ENCODE assay signal across 34 cellular contexts in genomic region chr15:100521907-100522306, GRCh38. TPM values are rescaled to one million over a fixed set of nuclear protein-coding genes. Genes with fewer than 3 reads are reported as not detected.
"Had no signal": no experiment of that assay in that cellular context is flagged by ENCODE, and none has a peak within 500 bp of the region (broad histone marks: within the 10 kb centered on the region; RNA-seq: fewer than 3 reads in every experiment).

No MANE protein-coding gene starts in this region.

- H3K36me3 Mint-ChIP-seq: activated CD4-positive, alpha-beta memory T cell treated with anti-CD3 and anti-CD28 coated beads for 36 hours; activated naive CD4-positive, alpha-beta T cell treated with anti-CD3 and anti-CD28 coated beads, Interleukin-2, amount 50 U/mL, for 72 hours had no signal

- H3K9me3 Mint-ChIP-seq: activated naive CD4-positive, alpha-beta T cell treated with anti-CD3 and anti-CD28 coated beads, Interleukin-2, amount 50 U/mL, for 72 hours; activated naive CD8-positive, alpha-beta T cell treated with anti-CD3 and anti-CD28 coated beads for 36 hours; activated T-cell treated with anti-CD3 and anti-CD28 coated beads, Interleukin-2, amount 50 U/mL, for 72 hours; activated T-helper 17 cell treated with anti-CD3 and anti-CD28 coated beads, Interleukin-2, amount 50 U/mL, for 72 hours had no signal

- H3K9me3 ChIP-seq: adrenal gland, body of pancreas, breast epithelium had no signal

- ATAC-seq: activated CD8-positive, alpha-beta T cell treated with anti-CD3 and anti-CD28 coated beads for 36 hours; activated naive CD4-positive, alpha-beta T cell treated with anti-CD3 and anti-CD28 coated beads, Interleukin-2, amount 50 U/mL, for 72 hours; activated T-cell treated with anti-CD3 and anti-CD28 coated beads, Interleukin-2, amount 50 U/mL, for 4 hours; activated T-cell treated with anti-CD3 and anti-CD28 coated beads, Interleukin-2, amount 50 U/mL, for 72 hours; activated T-helper 17 cell treated with anti-CD3 and anti-CD28 coated beads, Interleukin-2, amount 50 U/mL, for 72 hours; body of pancreas had no signal

- H3K27me3 Mint-ChIP-seq: activated CD4-positive, alpha-beta memory T cell treated with anti-CD3 and anti-CD28 coated beads for 36 hours; activated CD8-positive, alpha-beta T cell treated with anti-CD3 and anti-CD28 coated beads for 36 hours; activated naive CD8-positive, alpha-beta T cell treated with anti-CD3 and anti-CD28 coated beads for 36 hours; activated T-helper 17 cell treated with anti-CD3 and anti-CD28 coated beads, Interleukin-2, amount 50 U/mL, for 72 hours had no signal

- H3K27ac ChIP-seq: adrenal gland, body of pancreas, brain microvascular endothelial cell, breast epithelium, VCaP had no signal

- H3K27ac Mint-ChIP-seq: activated B cell treated with CpG ODN at 0.5 μM for 24 hours; activated CD4-positive, alpha-beta memory T cell treated with anti-CD3 and anti-CD28 coated beads for 36 hours; activated CD4-positive, alpha-beta T cell treated with anti-CD3 and anti-CD28 coated beads, Interleukin-2, amount 10 ng/mL, durations not matched to agents 24 days and 14 days; activated CD8-positive, alpha-beta T cell treated with anti-CD3 and anti-CD28 coated beads for 36 hours; activated naive CD4-positive, alpha-beta T cell treated with anti-CD3 and anti-CD28 coated beads for 36 hours; activated naive CD8-positive, alpha-beta T cell treated with anti-CD3 and anti-CD28 coated beads for 36 hours; activated T-helper 1 cell treated with anti-CD3 and anti-CD28 coated beads, Interleukin-12 subunit alpha, Interleukin-12 subunit beta, Interleukin-2, Interleukin-4 antibody, amounts not matched to agents 30 ng/mL and 10 ng/mL and 1 ng/mL, durations not matched to agents 14 hours and 24 hours and 36 hours; activated T-helper 17 cell treated with anti-CD3 and anti-CD28 coated beads, Interleukin-2, amount 50 U/mL, for 72 hours; T-helper 1 cell treated with Interleukin-12 subunit alpha and Interleukin-12 subunit beta and Interleukin-4 antibody, amounts not matched to agents 30 μg/mL and 1 μg/mL, for 36 hours had no signal

- H3K4me3 Mint-ChIP-seq: activated B cell treated with CpG ODN at 0.5 μM for 24 hours; activated CD4-positive, alpha-beta memory T cell treated with anti-CD3 and anti-CD28 coated beads for 36 hours; activated CD4-positive, alpha-beta T cell treated with anti-CD3 and anti-CD28 coated beads, Interleukin-2, amount 10 ng/mL, durations not matched to agents 24 days and 14 days; activated CD8-positive, alpha-beta T cell treated with anti-CD3 and anti-CD28 coated beads for 36 hours; activated naive CD4-positive, alpha-beta T cell treated with anti-CD3 and anti-CD28 coated beads for 36 hours; activated naive CD8-positive, alpha-beta T cell treated with anti-CD3 and anti-CD28 coated beads for 36 hours; activated T-cell treated with anti-CD3 and anti-CD28 coated beads, Interleukin-2, amount 50 U/mL, for 4 hours; activated T-cell treated with anti-CD3 and anti-CD28 coated beads, Interleukin-2, amount 50 U/mL, for 72 hours; activated T-helper 1 cell treated with anti-CD3 and anti-CD28 coated beads, Interleukin-12 subunit alpha, Interleukin-12 subunit beta, Interleukin-2, Interleukin-4 antibody, amounts not matched to agents 30 ng/mL and 10 ng/mL and 1 ng/mL, durations not matched to agents 14 hours and 24 hours and 36 hours; activated T-helper 17 cell treated with anti-CD3 and anti-CD28 coated beads, Interleukin-2, amount 50 U/mL, for 72 hours; T-helper 1 cell treated with Interleukin-12 subunit alpha and Interleukin-12 subunit beta and Interleukin-4 antibody, amounts not matched to agents 30 μg/mL and 1 μg/mL, for 36 hours had no signal

- H3K27me3 ChIP-seq: adrenal gland, body of pancreas, brain microvascular endothelial cell, breast epithelium had no signal

- H3K36me3 ChIP-seq: adrenal gland, brain microvascular endothelial cell, breast epithelium had no signal

- H3K4me3 ChIP-seq: adrenal gland, body of pancreas, breast epithelium had no signal

- H3K4me1 ChIP-seq: adrenal gland had no signal

- DNase-seq: activated B cell treated with CpG ODN at 0.5 μM for 24 hours; activated CD4-positive, alpha-beta memory T cell treated with anti-CD3 and anti-CD28 coated beads for 36 hours; activated CD4-positive, alpha-beta T cell treated with anti-CD3 and anti-CD28 coated beads for 4 hours; activated CD4-positive, alpha-beta T cell treated with anti-CD3 and anti-CD28 coated beads, Interleukin-2, amount 10 ng/mL, durations not matched to agents 24 days and 14 days; activated CD4-positive, alpha-beta T cell treated with anti-CD3 and anti-CD28 coated beads, Interleukin-2, amount 50 U/mL, for 1 hour; activated CD4-positive, alpha-beta T cell treated with anti-CD3 and anti-CD28 coated beads, Interleukin-2, amount 50 U/mL, for 4 hours; activated CD4-positive, CD25-positive, alpha-beta regulatory T cell treated with anti-CD3 and anti-CD28 coated beads, Interleukin-2, amount 50 U/mL, for 72 hours; activated CD8-positive, alpha-beta memory T cell treated with anti-CD3 and anti-CD28 coated beads, Interleukin-2, amount 50 U/mL, for 4 hours; activated CD8-positive, alpha-beta T cell treated with anti-CD3 and anti-CD28 coated beads for 36 hours; activated effector memory CD4-positive, alpha-beta T cell treated with anti-CD3 and anti-CD28 coated beads, Interleukin-2, amount 50 U/mL, for 16 hours; activated gamma-delta T cell treated with Interleukin-2 at 50 U/mL for 16 hours; activated naive CD4-positive, alpha-beta T cell; activated naive CD4-positive, alpha-beta T cell treated with anti-CD3 and anti-CD28 coated beads for 36 hours; activated naive CD4-positive, alpha-beta T cell treated with anti-CD3 and anti-CD28 coated beads, Interleukin-2, amount 50 U/mL, for 16 hours; activated naive CD8-positive, alpha-beta T cell treated with anti-CD3 and anti-CD28 coated beads for 36 hours; activated T-cell treated with anti-CD3 and anti-CD28 coated beads for 4 hours; activated T-cell treated with anti-CD3 and anti-CD28 coated beads, Interleukin-2, amount 50 U/mL, for 1 hour; activated T-cell treated with anti-CD3 and anti-CD28 coated beads, Interleukin-2, amount 50 U/mL, for 4 hours; activated T-cell treated with anti-CD3 and anti-CD28 coated beads, Interleukin-2, amount 50 U/mL, for 72 hours; adrenal gland; amniotic stem cell; aorta; body of pancreas; brain microvascular endothelial cell; central memory CD4-positive, alpha-beta T cell; T-helper 1 cell; T-helper 9 cell had no signal

RNA-seq across cellular contexts. Expression of gene CERS3, which starts 6.8 kb away (rescaled TPM):
- total RNA-seq: activated CD8-positive, alpha-beta T cell treated with anti-CD3 and anti-CD28 coated beads for 36 hours; adrenal gland; aorta; astrocyte had no signal
- polyA plus RNA-seq: aorta had no signal
